ENCODE assay signal across 17 cellular contexts in genomic region chr17:6035801-6036394, GRCh38. TPM values are rescaled to one million over a fixed set of nuclear protein-coding genes. Genes with fewer than 3 reads are reported as not detected.
DNase-seq lines count a peak whose midpoint lies in the region; ATAC-seq and TF ChIP-seq lines count a peak whose summit lies in the region.
"Had no signal": no experiment of that assay in that cellular context is flagged by ENCODE, and none has a peak within 500 bp of the region (broad histone marks: within the 10 kb centered on the region; RNA-seq: fewer than 3 reads in every experiment).

No MANE protein-coding gene starts in this region.

- H3K23ac ChIP-seq in neuronal stem cell (ENCODE audit: low read depth, low read length, poor library complexity), result no peak overlapping the region

- peak overlapping the region; percentile 11 for H2AFZ ChIP-seq in neuronal stem cell (ENCODE audit: low read length)

- peak overlapping the region; percentile 3 for H2BK12ac ChIP-seq in neuronal stem cell (ENCODE audit: low read length)

- H4K8ac ChIP-seq in neuronal stem cell (ENCODE audit: low read depth, low read length), result no peak overlapping the region

- H3K79me1 ChIP-seq in neuronal stem cell (ENCODE audit: low read depth, low read length), result no peaks in the 10 kb centered on the region

- peak overlapping the region; percentile 40 for H3K18ac ChIP-seq in neuronal stem cell (ENCODE audit: low read length)

- peak; percentile 55 for TF ChIP-seq CTCF in WERI-Rb-1 (IDR thresholded peaks at IDR 0.05; ENCODE audit: low read depth, low read length)

- no CpG with 5 or more reads among the region's 7 CpGs for WGBS in neuronal stem cell (ENCODE audit: extremely low coverage in 2 of 2, insufficient read length in 2 of 2, insufficient replicate concordance in 1 of 2), 2 donors

- H3K9ac ChIP-seq in neuronal stem cell (ENCODE audit: low read depth, low read length, poor library complexity), result peak overlapping the region; percentile 45
- H3K9ac ChIP-seq: KMS-11 had no signal

- H2BK15ac ChIP-seq in neuronal stem cell (ENCODE audit: low read length), result no peak overlapping the region

- DNase-seq in DMS 273 (lab: John Stamatoyannopoulos, UW; ENCODE audit: unreplicated experiment), result peak; percentile 33
- no peak for DNase-seq in DMS 273 treated with DMSO at 0.1 percent for 48 hours (lab: John Stamatoyannopoulos, UW)
- peak; percentile 59 for DNase-seq in NCI-H1694 (lab: John Stamatoyannopoulos, UW)
- peak; percentile 84 for DNase-seq in WERI-Rb-1
- no peak for DNase-seq in neuronal stem cell (ENCODE audit: low spot score)
- no peak for DNase-seq in Ammon's horn (ENCODE audit: low spot score)
- DNase-seq in RPMI8226, result no peak
- DNase-seq: H7, NCI-H1048, NCI-H146, NCI-H2107, NCI-H510A treated with DMSO at 0.1 percent for 48 hours, T-helper 2 cell had no signal

- H3K27ac ChIP-seq in WERI-Rb-1 (peak overlapping the region; percentile 44), neuronal stem cell (replicated peaks; ENCODE audit: low read length) (no peak overlapping the region)
- H3K27ac ChIP-seq: 22Rv1, KMS-11, SJSA1 had no signal

- H3K9me3 ChIP-seq in WERI-Rb-1 (ENCODE audit: severe bottlenecking) (no peaks in the 10 kb centered on the region), neuronal stem cell (replicated peaks in 1 of 2; ENCODE audit: control insufficient read depth in 2 of 2, insufficient read depth in 1 of 2, low read depth in 1 of 2, low read length in 2 of 2) (no peaks in the 10 kb centered on the region)
- H3K9me3 ChIP-seq: SJSA1 had no signal

- H3K4ac ChIP-seq in neuronal stem cell (ENCODE audit: low read length), result no peak overlapping the region

- H2AK5ac ChIP-seq in neuronal stem cell (ENCODE audit: low read depth, low read length), result peak overlapping the region; percentile 82

- no peaks in the 10 kb centered on the region for H3K27me3 ChIP-seq in WERI-Rb-1 (ENCODE audit: insufficient read depth, low read depth, severe bottlenecking)
- peaks cover 0 to 11% (median 0%) of the 10 kb centered on the region in 3 experiments for H3K27me3 ChIP-seq in neuronal stem cell (ENCODE audit: control insufficient read depth in 3 of 3, insufficient read depth in 3 of 3, low read depth in 1 of 3, low read length in 3 of 3)
- H3K27me3 ChIP-seq: SJSA1 had no signal

- H2BK120ac ChIP-seq in neuronal stem cell (ENCODE audit: low read depth, low read length), result no peak overlapping the region

- H3K4me3 ChIP-seq in WERI-Rb-1 (ENCODE audit: low read depth, low read length) (no peak overlapping the region), neuronal stem cell (ENCODE audit: low read length in 2 of 2) (no peak overlapping the region)
- H3K4me3 ChIP-seq: SJSA1 had no signal

- H2BK5ac ChIP-seq in neuronal stem cell (ENCODE audit: low read length), result no peak overlapping the region

- H4K91ac ChIP-seq in neuronal stem cell (ENCODE audit: low read depth, low read length, poor library complexity), result no peak overlapping the region

- ATAC-seq in HG03378 (IDR thresholded peaks at IDR 0.05; ENCODE audit: unreplicated experiment), result no peak

- no peak overlapping the region for H3K14ac ChIP-seq in neuronal stem cell (ENCODE audit: low read length)

- no peaks in the 10 kb centered on the region for H3K36me3 ChIP-seq in WERI-Rb-1
- H3K36me3 ChIP-seq in neuronal stem cell (replicated peaks in 1 of 2; ENCODE audit: control insufficient read depth in 2 of 2, insufficient read depth in 2 of 2, low read length in 2 of 2), result no peaks in the 10 kb centered on the region
- H3K36me3 ChIP-seq: SJSA1 had no signal

- H3K4me1 ChIP-seq in neuronal stem cell (ENCODE audit: control insufficient read depth in 2 of 2, insufficient read depth in 1 of 2, low read depth in 1 of 2, low read length in 2 of 2), result no peaks in the 10 kb centered on the region
- H3K4me1 ChIP-seq: SJSA1 had no signal

- no peak overlapping the region for H3K4me2 ChIP-seq in neuronal stem cell (ENCODE audit: insufficient read depth, low read length, poor library complexity, severe bottlenecking)
- H3K4me2 ChIP-seq: KMS-11 had no signal

RNA-seq across cellular contexts. Expression of gene WSCD1, which starts 34.3 kb away (rescaled TPM):
- 19.9 TPM for polyA plus RNA-seq in neuronal stem cell (2013, experiment 1 of 2)
- polyA plus RNA-seq in neuronal stem cell (2013, experiment 2 of 2), result 19.9 TPM

Comparison
In these comparisons a context has a peak if more than half of its experiments do, and no peak if none do; other contexts are left out.
1. DNase-seq: peak in DMS 273 (single experiment), NCI-H1694 (single experiment) and WERI-Rb-1 (single experiment); none in DMS 273 treated with DMSO at 0.1 percent for 48 hours (single experiment), neuronal stem cell (single experiment), Ammon's horn (single experiment) and RPMI8226 (single experiment).